Comparison of ENCODE assay signal across 11 cellular contexts in the genomic region with DNA sequence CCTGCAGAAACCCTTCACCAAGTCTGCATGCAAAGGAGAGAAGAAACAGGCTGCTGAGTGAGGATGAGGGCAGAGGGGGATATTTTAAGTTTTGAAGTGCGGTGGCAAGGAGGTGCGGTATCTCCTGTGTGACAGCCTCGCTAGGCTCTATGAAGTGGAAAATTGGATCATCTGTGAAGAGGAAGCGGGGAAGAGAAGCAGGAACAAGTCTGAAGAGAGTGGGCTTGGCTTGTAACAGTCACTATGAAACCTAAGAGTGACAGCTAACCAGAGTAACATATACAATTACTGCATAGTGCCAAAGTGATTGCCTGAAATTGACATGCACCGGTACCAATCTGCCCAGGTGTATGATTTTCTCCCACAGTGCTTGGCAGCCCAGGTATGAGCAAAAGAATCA.
DNase-seq lines count a peak whose midpoint lies in the region; ATAC-seq, FAIRE-seq and TF ChIP-seq lines count a peak whose summit lies in the region.
"Had no signal": no experiment of that assay in that cellular context is flagged by ENCODE, and none has a peak within 500 bp of the region (broad histone marks: within the 10 kb centered on the region; RNA-seq: fewer than 3 reads in every experiment).

No MANE protein-coding gene starts in this region.

- H3K9ac ChIP-seq in GM12878 (ENCODE audit: control insufficient read depth, insufficient read depth, low read length): peak overlapping the region; percentile 55; the same call in 1 of the 2 replicates

- no TSS peak for BruUV-seq in GM12878 (replicated peaks; lab: Mats Ljungman, UMichigan)

- no peak for DNase-seq in GM12864 (ENCODE audit: low read depth)
- no peak for DNase-seq in GM12878 (ENCODE audit: low read depth, low spot score)
- DNase-seq in activated effector memory CD4-positive, alpha-beta T cell treated with Interleukin-2 at 50 U/mL for 16 hours: no peak
- no peak for DNase-seq in NCI-H1930 (lab: John Stamatoyannopoulos, UW)
- no peak for DNase-seq in NCI-H2196 (lab: John Stamatoyannopoulos, UW; ENCODE audit: unreplicated experiment)
- DNase-seq in stimulated activated CD4-positive, alpha-beta T cell treated with anti-CD3 and anti-CD28 coated beads, Interleukin-15, amount 100 ng/mL, for 24 hours: no peak
- DNase-seq: activated CD4-positive, CD25-positive, alpha-beta regulatory T cell; nucleus accumbens had no signal

- H3K9me3 ChIP-seq in GM12878 (replicated peaks; ENCODE audit: control insufficient read depth, insufficient read depth, low read length): peaks cover 5% of the 10 kb centered on the region; the same call in 2 of the 3 replicates

- no peaks in the 10 kb centered on the region for H4K20me1 ChIP-seq in GM12878 (ENCODE audit: control insufficient read depth, insufficient read depth)

- POLR2A ChIA-PET in GM12878 (lab: Charles Lee): interaction anchor here (0.5 to 1.6 kb wide), 11 partner anchors 9 to 116 kb away, joined by 3 to 4 read pairs (median 3); no protein-coding TSS in a partner anchor

- RAD21 ChIA-PET in GM12878 (lab: Charles Lee; ENCODE audit: unreplicated experiment): interaction anchor here (1.0 to 2.6 kb wide), 13 partner anchors 9 to 124 kb away, joined by 3 to 10 read pairs (median 5); no protein-coding TSS in a partner anchor

- no peak overlapping the region; the same call in 1 of the 2 replicates for H2AFZ ChIP-seq in GM12878 (ENCODE audit: control insufficient read depth, low read depth, low read length)

- H3K4me1 ChIP-seq in GM12878 (ENCODE audit: control insufficient read depth, insufficient read depth, low read length): peaks cover 40% of the 10 kb centered on the region

- peak; percentile 34 for ATAC-seq in GM19397 (IDR thresholded peaks at IDR 0.05; ENCODE audit: unreplicated experiment)
- ATAC-seq in HG03159 (IDR thresholded peaks at IDR 0.05; ENCODE audit: unreplicated experiment): peak; percentile 33
- peak; percentile 78 for ATAC-seq in GM12878

- no peak for TF ChIP-seq CTCF in GM12864 (IDR thresholded peaks at IDR 0.05; ENCODE audit: low read depth, low read length, missing control alignments)
- TF ChIP-seq CTCF in GM12878 (IDR thresholded peaks at IDR 0.05 in 2 of 3, conservative IDR thresholded peaks at IDR 0.05 in 1 of 3; ENCODE audit: control insufficient read depth in 2 of 3, extremely low read depth in 1 of 3, insufficient read depth in 1 of 3, low read depth in 3 of 3, low read length in 3 of 3): no peak

- CTCF ChIA-PET in GM12878 (lab: Yijun Ruan, JAX): interaction anchor here (0.9 to 5.9 kb wide), 8 partner anchors 11 to 125 kb away, joined by 4 to 44 read pairs (median 7); no protein-coding TSS in a partner anchor

- no peak for TF ChIP-seq RAD21 in GM12878 (IDR thresholded peaks at IDR 0.05; ENCODE audit: insufficient read depth, low read depth, low read length)

- H3K27me3 ChIP-seq in GM12878 (replicated peaks in 1 of 2; ENCODE audit: control insufficient read depth in 2 of 2, insufficient read depth in 2 of 2, low read length in 1 of 2): no peaks in the 10 kb centered on the region

- H3K4me2 ChIP-seq in GM12878 (ENCODE audit: control insufficient read depth, insufficient read depth): peak overlapping the region; percentile 62

- in situ Hi-C loops in GM12878 (cut with MboI): no loop called here

- peak overlapping the region; percentile 42; the same call in 1 of the 2 replicates for H3K4me3 ChIP-seq in GM12864 (ENCODE audit: low read depth, low read length)
- H3K4me3 ChIP-seq in GM12878: peak overlapping the region; percentile 33

- intact Hi-C loops in GM12878 (cut with micrococcal nuclease; ENCODE audit: unreplicated experiment): loop anchor here (1.0 kb wide), 1 partner anchor 10 kb away; no protein-coding TSS in a partner anchor

- no peak; the same call in 1 of the 2 replicates for TF ChIP-seq POLR2A in GM12878 (IDR thresholded peaks at IDR 0.05; ENCODE audit: low read depth, low read length)

- SMC1A ChIA-PET in GM12878 (lab: Charles Lee; ENCODE audit: uncharacterized antibody, unreplicated experiment): interaction anchor here (0.8 to 3.6 kb wide), 11 partner anchors 9 to 107 kb away, joined by 4 to 24 read pairs (median 6); no protein-coding TSS in a partner anchor

- peaks cover 0 to 2% of the 10 kb centered on the region in 2 experiments; a peak in 2 of 4 replicates for H3K36me3 ChIP-seq in GM12878 (ENCODE audit: control insufficient read depth in 2 of 2, insufficient read depth in 2 of 2, low read length in 1 of 2)

- peak in 1 of 2 experiments; percentile 17; a peak in 1 of 4 replicates for TF ChIP-seq EP300 in GM12878 (IDR thresholded peaks at IDR 0.05; ENCODE audit: borderline replicate concordance in 1 of 2, control insufficient read depth in 1 of 2, low read depth in 2 of 2, low read length in 2 of 2)

- FAIRE-seq in GM12878 (lab: Jason Lieb, UNC): peak; percentile 52
- FAIRE-seq: colon had no signal

- peak overlapping the region; percentile 80 for H3K27ac ChIP-seq in GM12878 (ENCODE audit: control insufficient read depth, insufficient read depth)

- WGBS in GM12878 (ENCODE audit: insufficient coverage, insufficient replicate concordance, low lambda C conversion rate, missing lambda C conversion rate): 0% methylated on average over 5 of the region's 5 CpGs

- peaks cover 27% of the 10 kb centered on the region for H3K79me2 ChIP-seq in GM12878 (ENCODE audit: control insufficient read depth, insufficient read depth, low read length)

TF ChIP-seq in GM12878, 131 proteins besides CTCF, POLR2A, EP300 and RAD21 (continues in another document):
- TF ChIP-seq ASH2L (IDR thresholded peaks at IDR 0.05; ENCODE audit: borderline replicate concordance, low read depth) (no peak), CBFB (IDR thresholded peaks at IDR 0.05; ENCODE audit: low read depth) (no peak), ETV6 (conservative IDR thresholded peaks at IDR 0.05 in 1 of 2, IDR thresholded peaks at IDR 0.05 in 1 of 2; ENCODE audit: borderline replicate concordance in 1 of 2, low read depth in 1 of 2) (peak in 1 of 2 experiments; percentile 74; a peak in 2 of 4 replicates), WRNIP1 (IDR thresholded peaks at IDR 0.05; ENCODE audit: borderline replicate concordance, low read depth, low read length) (no peak), CREB1 (IDR thresholded peaks at IDR 0.05; ENCODE audit: low read depth) (0 out of 2 replicates have a peak, but pooled peaks have one; percentile 38), SMAD1 (IDR thresholded peaks at IDR 0.05; ENCODE audit: low read depth, partially characterized antibody) (no peak), NR2C1 (IDR thresholded peaks at IDR 0.05) (no peak), NBN (IDR thresholded peaks at IDR 0.05) (peak; percentile 14; the same call in 1 of the 2 replicates), TCF3 (IDR thresholded peaks at IDR 0.05; ENCODE audit: borderline replicate concordance, insufficient read depth, low read depth, low read length) (no peak), CBX3 (IDR thresholded peaks at IDR 0.05; ENCODE audit: borderline replicate concordance, low read depth) (no peak), IRF4 (IDR thresholded peaks at IDR 0.05; ENCODE audit: low read depth, low read length) (0 out of 2 replicates have a peak, but pooled peaks have one; percentile 47), YBX1 (IDR thresholded peaks at IDR 0.05) (no peak), ZNF384 (IDR thresholded peaks at IDR 0.05; ENCODE audit: borderline replicate concordance, low read depth, low read length) (no peak), MTA2 (IDR thresholded peaks at IDR 0.05; ENCODE audit: low read depth) (peak; percentile 41; the same call in 1 of the 2 replicates), POLR2AphosphoS5 (IDR thresholded peaks at IDR 0.05; ENCODE audit: low read length) (0 out of 2 replicates have a peak, but pooled peaks have one; percentile 39), MXI1 (IDR thresholded peaks at IDR 0.05; ENCODE audit: low read depth, low read length) (no peak), CREM (IDR thresholded peaks at IDR 0.05; ENCODE audit: low read depth) (peak; percentile 67), RUNX3 (IDR thresholded peaks at IDR 0.05; ENCODE audit: low read length) (peak; percentile 65; the same call in 1 of the 2 replicates), PKNOX1 (IDR thresholded peaks at IDR 0.05) (peak; percentile 95), FOXM1 (IDR thresholded peaks at IDR 0.05; ENCODE audit: low read depth, low read length) (0 out of 2 replicates have a peak, but pooled peaks have one; percentile 2), JUNB (IDR thresholded peaks at IDR 0.05) (peak; percentile 51), PAX5 (IDR thresholded peaks at IDR 0.05; ENCODE audit: borderline replicate concordance, low read depth, low read length) (no peak; the same call in 1 of the 2 replicates), NFIC (IDR thresholded peaks at IDR 0.05; ENCODE audit: low read depth, low read length) (peak; percentile 49; the same call in 1 of the 2 replicates), IKZF2 (IDR thresholded peaks at IDR 0.05) (peak; percentile 63 to 80), EED (IDR thresholded peaks at IDR 0.05; ENCODE audit: low read depth) (peak; percentile 94), SPI1 (IDR thresholded peaks at IDR 0.05; ENCODE audit: borderline replicate concordance, insufficient read depth, low read depth, low read length) (peak; percentile 78; the same call in 1 of the 2 replicates), HDAC2 (IDR thresholded peaks at IDR 0.05) (no peak)
- TF ChIP-seq, protein P1, sequence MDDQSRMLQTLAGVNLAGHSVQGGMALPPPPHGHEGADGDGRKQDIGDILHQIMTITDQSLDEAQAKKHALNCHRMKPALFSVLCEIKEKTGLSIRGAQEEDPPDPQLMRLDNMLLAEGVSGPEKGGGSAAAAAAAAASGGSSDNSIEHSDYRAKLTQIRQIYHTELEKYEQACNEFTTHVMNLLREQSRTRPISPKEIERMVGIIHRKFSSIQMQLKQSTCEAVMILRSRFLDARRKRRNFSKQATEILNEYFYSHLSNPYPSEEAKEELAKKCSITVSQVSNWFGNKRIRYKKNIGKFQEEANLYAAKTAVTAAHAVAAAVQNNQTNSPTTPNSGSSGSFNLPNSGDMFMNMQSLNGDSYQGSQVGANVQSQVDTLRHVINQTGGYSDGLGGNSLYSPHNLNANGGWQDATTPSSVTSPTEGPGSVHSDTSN (IDR thresholded peaks at IDR 0.05; ENCODE audit: insufficient replicate concordance, low read depth, low read length): peak; percentile 81
